In the genomic region with DNA sequence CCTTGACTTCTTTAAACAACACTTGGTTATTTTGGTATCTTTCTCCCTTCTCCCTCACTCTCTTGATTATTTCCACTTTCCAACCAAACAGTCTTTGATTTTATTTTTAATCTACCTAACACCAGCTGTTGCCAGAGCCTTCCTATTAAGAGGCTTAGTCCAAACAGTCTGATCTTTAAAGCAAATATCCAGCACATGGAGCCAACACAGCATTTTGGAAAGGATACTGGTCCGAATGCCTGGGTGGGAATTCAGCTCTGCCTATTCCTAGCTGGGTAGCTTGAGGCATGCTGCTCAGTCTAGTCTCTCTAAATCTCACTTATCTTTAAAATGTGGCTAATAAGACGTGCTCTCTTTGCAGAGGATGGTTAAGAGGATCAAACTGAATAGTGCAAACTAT, we compare ENCODE assay signal across 11 cellular contexts.
"Had no signal": no experiment of that assay in that cellular context is flagged by ENCODE, and none has a peak within 500 bp of the region (broad histone marks: within the 10 kb centered on the region; RNA-seq: fewer than 3 reads in every experiment).

No MANE protein-coding gene starts in this region.

- H3K27me3 ChIP-seq: right atrium auricular region, thyroid gland, vagina had no signal

- ATAC-seq: esophagus mucosa, lower lobe of right lung had no signal

- H3K9me3 ChIP-seq: lower lobe of right lung, right atrium auricular region, thyroid gland, vagina had no signal

- H3K4me3 ChIP-seq: lower lobe of right lung, right atrium auricular region, skin epidermis, thyroid gland, vagina had no signal

- H3K27ac ChIP-seq: lower lobe of right lung, right atrium auricular region, skin epidermis, thyroid gland, vagina had no signal

- H3K4me1 ChIP-seq: lower lobe of right lung, right atrium auricular region, thyroid gland, vagina had no signal

- DNase-seq: activated CD4-positive, alpha-beta T cell treated with anti-CD3 and anti-CD28 coated beads, Interleukin-2, amount 10 ng/mL, durations not matched to agents 24 days and 14 days; activated CD8-positive, alpha-beta memory T cell treated with anti-CD3 and anti-CD28 coated beads for 24 hours; activated naive CD4-positive, alpha-beta T cell treated with anti-CD3 and anti-CD28 coated beads for 36 hours; lower lobe of right lung; midbrain; T1000; thyroid gland had no signal

- H3K36me3 ChIP-seq: lower lobe of right lung, right atrium auricular region, thyroid gland, vagina had no signal
